ENCODE assay signal across 1 cellular context in genomic region chr3:43378066-43378935, GRCh38.
TF ChIP-seq lines count a peak whose summit lies in the region.

No MANE protein-coding gene starts in this region.

TF ChIP-seq in IMR-90, 13 proteins besides CTCF, POLR2A, EP300 and RAD21 (continued from another document):
- TF ChIP-seq FOS (IDR thresholded peaks at IDR 0.05; ENCODE audit: low read depth, low read length): 0 out of 2 replicates have a peak, but pooled peaks have one; percentile 17
- TF ChIP-seq RCOR1 (IDR thresholded peaks at IDR 0.05; ENCODE audit: insufficient replicate concordance, low read length): no peak
- TF ChIP-seq BHLHE40 (IDR thresholded peaks at IDR 0.05; ENCODE audit: low read depth, low read length): no peak
- TF ChIP-seq RFX5 (IDR thresholded peaks at IDR 0.05; ENCODE audit: low read depth, low read length): no peak
